In the genomic region with DNA sequence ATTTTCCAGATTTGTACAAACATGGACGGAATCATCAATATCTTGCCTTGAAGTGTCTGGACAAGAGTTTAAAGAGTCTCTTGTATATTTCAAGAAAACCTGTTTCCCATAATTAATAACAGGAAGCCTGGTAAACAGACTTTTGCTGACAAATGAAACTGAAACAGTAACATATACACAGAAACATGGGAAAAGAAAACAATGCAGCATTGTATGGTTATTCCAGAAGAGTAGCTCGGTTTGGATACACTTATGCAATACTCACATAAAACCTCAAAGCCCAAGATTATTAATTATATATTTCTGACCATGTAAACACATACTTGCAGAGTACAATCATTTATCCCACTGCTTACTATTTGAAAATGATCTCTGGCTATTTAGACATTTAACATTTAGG, we compare ENCODE assay signal across 15 cellular contexts.
DNase-seq lines count a peak whose midpoint lies in the region; ATAC-seq and TF ChIP-seq lines count a peak whose summit lies in the region.
"Had no signal": no experiment of that assay in that cellular context is flagged by ENCODE, and none has a peak within 500 bp of the region (broad histone marks: within the 10 kb centered on the region; RNA-seq: fewer than 3 reads in every experiment).

No MANE protein-coding gene starts in this region.

- H3K4me1 Mint-ChIP-seq in T-helper 17 cell: peaks cover 14% of the 10 kb centered on the region

- ATAC-seq in T-helper 17 cell: no peak
- ATAC-seq: lower lobe of right lung had no signal

- H3K9me3 ChIP-seq in T-helper 17 cell (ENCODE audit: control insufficient read depth, low read length, poor library complexity, severe bottlenecking) (no peaks in the 10 kb centered on the region), skeletal muscle tissue (ENCODE audit: control insufficient read depth in 3 of 3, low read length in 3 of 3) (no peaks in the 10 kb centered on the region)
- H3K9me3 ChIP-seq: lower lobe of right lung, upper lobe of left lung had no signal

- peak overlapping the region; percentile 25 for H3K4me3 Mint-ChIP-seq in T-helper 17 cell

- peak overlapping the region; percentile 27 for H3K27ac ChIP-seq in skeletal muscle tissue (ENCODE audit: low read depth, low read length)
- H3K27ac ChIP-seq: coronary artery, lower lobe of right lung, VCaP had no signal

- no peak for TF ChIP-seq CTCF in fibroblast of pulmonary artery (IDR thresholded peaks at IDR 0.05; ENCODE audit: low read length, missing control alignments)

- no peaks in the 10 kb centered on the region for H3K27me3 ChIP-seq in skeletal muscle tissue (ENCODE audit: control insufficient read depth in 3 of 3, insufficient read depth in 3 of 3, low read length in 3 of 3)
- H3K27me3 ChIP-seq: upper lobe of left lung had no signal

- H3K27ac Mint-ChIP-seq in T-helper 17 cell: no peak overlapping the region

- no peaks in the 10 kb centered on the region for H3K27me3 Mint-ChIP-seq in T-helper 17 cell

- H3K9ac ChIP-seq in skeletal muscle tissue (ENCODE audit: low read depth in 1 of 3, low read length in 3 of 3): no peak overlapping the region

- peaks cover 0 to 16% (median 2%) of the 10 kb centered on the region in 3 donors for H3K4me1 ChIP-seq in skeletal muscle tissue (ENCODE audit: control insufficient read depth in 3 of 3, insufficient read depth in 3 of 3, low read length in 3 of 3)
- H3K4me1 ChIP-seq: lower lobe of right lung had no signal

- peak; percentile 77 for DNase-seq in HCEC 1CT
- no peak for DNase-seq in T-helper 17 cell
- peak; percentile 69 for DNase-seq in fibroblast of pulmonary artery (ENCODE audit: low read depth)
- DNase-seq in activated naive CD4-positive, alpha-beta T cell (lab: John Stamatoyannopoulos, UW): no peak
- DNase-seq in GM03348 (ENCODE audit: low spot score): no peak
- no peak for DNase-seq in UCSD-AML1 (lab: John Stamatoyannopoulos, UW; ENCODE audit: unreplicated experiment)
- no peak for DNase-seq in activated gamma-delta T cell (lab: John Stamatoyannopoulos, UW)
- DNase-seq: activated naive CD4-positive, alpha-beta T cell treated with anti-CD3 and anti-CD28 coated beads, Interleukin-2, amount 50 U/mL, for 16 hours; lower lobe of right lung; NCI-H524 treated with DMSO at 0.1 percent for 48 hours; stimulated activated CD8-positive, alpha-beta memory T cell treated with anti-CD3 and anti-CD28 coated beads, Interleukin-4, amount 100 ng/mL, for 48 hours; upper lobe of left lung had no signal

- H3K4me3 ChIP-seq in fibroblast of pulmonary artery (replicated peaks; ENCODE audit: low read depth, low read length) (no peak overlapping the region), skeletal muscle tissue (ENCODE audit: low read length in 3 of 3) (no peak overlapping the region)
- H3K4me3 ChIP-seq: coronary artery, lower lobe of right lung, upper lobe of left lung had no signal

- H3K36me3 ChIP-seq in skeletal muscle tissue (ENCODE audit: control insufficient read depth in 3 of 3, insufficient read depth in 3 of 3, low read length in 3 of 3): no peaks in the 10 kb centered on the region

- H3K36me3 Mint-ChIP-seq in T-helper 17 cell (ENCODE audit: low read depth): peaks cover 3% of the 10 kb centered on the region

Comparison
In these comparisons a context has a peak if more than half of its experiments do, and no peak if none do; other contexts are left out.
1. DNase-seq: peak in HCEC 1CT (single experiment) and fibroblast of pulmonary artery (single experiment); none in T-helper 17 cell (0 of 3), activated naive CD4-positive, alpha-beta T cell (0 of 4), GM03348 (single experiment), UCSD-AML1 (single experiment) and activated gamma-delta T cell (single experiment).